In genomic region chr1:68051475-68051874, GRCh38 we compare ENCODE assay signal across 8 cellular contexts. TPM values are rescaled to one million over a fixed set of nuclear protein-coding genes. Genes with fewer than 3 reads are reported as not detected.
DNase-seq lines count a peak whose midpoint lies in the region; ATAC-seq and TF ChIP-seq lines count a peak whose summit lies in the region.

No MANE protein-coding gene starts in this region.

- H3K9me3 Mint-ChIP-seq in neural progenitor cell, result peaks cover 2% of the 10 kb centered on the region

- H3K4me2 ChIP-seq in neural progenitor cell, result peak overlapping the region; percentile 72

- no peak overlapping the region for H3K27ac Mint-ChIP-seq in neural progenitor cell

- H3K9me3 ChIP-seq in RWPE2 (ENCODE audit: severe bottlenecking) (no peaks in the 10 kb centered on the region), neural progenitor cell (ENCODE audit: low read depth) (peaks cover 3% of the 10 kb centered on the region)

- H2AFZ ChIP-seq in neural progenitor cell (replicated peaks), result no peak overlapping the region

- H3K9ac ChIP-seq in neural progenitor cell, result no peak overlapping the region

- no peaks in the 10 kb centered on the region for H3K36me3 ChIP-seq in RWPE2 (ENCODE audit: low read depth)
- no peaks in the 10 kb centered on the region for H3K36me3 ChIP-seq in neural progenitor cell

- H3K27ac ChIP-seq in RWPE2 (ENCODE audit: poor library complexity, severe bottlenecking) (no peak overlapping the region), foreskin keratinocyte (no peak overlapping the region), neural progenitor cell (no peak overlapping the region)

- H3K4me3 Mint-ChIP-seq in neural progenitor cell, result peak overlapping the region; percentile 81

- TF ChIP-seq CTCF in AG09319 (IDR thresholded peaks at IDR 0.05; ENCODE audit: low read depth, low read length), result peak; percentile 67
- peak; percentile 24 for TF ChIP-seq CTCF in RWPE2 (IDR thresholded peaks at IDR 0.05; ENCODE audit: poor library complexity, severe bottlenecking)
- peak; percentile 73 for TF ChIP-seq CTCF in foreskin keratinocyte (conservative IDR thresholded peaks at IDR 0.05)
- TF ChIP-seq CTCF in neural progenitor cell (IDR thresholded peaks at IDR 0.05), result peak; percentile 48
- TF ChIP-seq CTCF in GM10266 (IDR thresholded peaks at IDR 0.05; ENCODE audit: control insufficient read depth, insufficient read depth, low read depth, missing control alignments), result no peak

- no peaks in the 10 kb centered on the region for H3F3A ChIP-seq in neural progenitor cell (ENCODE audit: low read depth)

- peak; percentile 74 for ATAC-seq in RWPE2 (ENCODE audit: low read depth)
- peak; percentile 85 for ATAC-seq in foreskin keratinocyte
- no peak for ATAC-seq in HG03521 (IDR thresholded peaks at IDR 0.05; ENCODE audit: unreplicated experiment)
- ATAC-seq in HG02840 (IDR thresholded peaks at IDR 0.05; ENCODE audit: low FRiP score, unreplicated experiment), result no peak

- peak; percentile 42 for DNase-seq in AG09319 (ENCODE audit: extremely low read depth, low read depth)
- DNase-seq in RWPE2 (ENCODE audit: low spot score), result no peak
- peak; percentile 48 to 58 for DNase-seq in foreskin keratinocyte
- peak; percentile 83 for DNase-seq in neural progenitor cell (ENCODE audit: low spot score)
- DNase-seq in NOMO-1 (lab: John Stamatoyannopoulos, UW; ENCODE audit: unreplicated experiment in 2 of 2), result no peak
- no peak for DNase-seq in GM10266 (ENCODE audit: extremely low spot score)

- H3K36me3 Mint-ChIP-seq in neural progenitor cell, result no peaks in the 10 kb centered on the region

- H3K27me3 ChIP-seq in RWPE2 (ENCODE audit: insufficient read depth, poor library complexity, severe bottlenecking) (peaks cover 16% of the 10 kb centered on the region), foreskin keratinocyte (peaks cover 8% of the 10 kb centered on the region), neural progenitor cell (peaks cover 41% of the 10 kb centered on the region)

- no peaks in the 10 kb centered on the region for H4K20me1 ChIP-seq in neural progenitor cell (ENCODE audit: low read depth)

- H3K79me2 ChIP-seq in neural progenitor cell (ENCODE audit: low read depth), result no peaks in the 10 kb centered on the region

- H3K4me1 Mint-ChIP-seq in neural progenitor cell, result peaks cover 6% of the 10 kb centered on the region

- no peaks in the 10 kb centered on the region for H3K4me1 ChIP-seq in RWPE2 (ENCODE audit: insufficient read depth, poor library complexity, severe bottlenecking)
- H3K4me1 ChIP-seq in foreskin keratinocyte, result no peaks in the 10 kb centered on the region
- H3K4me1 ChIP-seq in neural progenitor cell, result peaks cover 9% of the 10 kb centered on the region

- peaks cover 11% of the 10 kb centered on the region for H3K27me3 Mint-ChIP-seq in neural progenitor cell (ENCODE audit: insufficient read depth, low read depth)

- H3K4me3 ChIP-seq in RWPE2 (ENCODE audit: severe bottlenecking) (no peak overlapping the region), neural progenitor cell (peak overlapping the region; percentile 33)

RNA-seq across cellular contexts. Expression of gene DIRAS3, which starts 1.0 kb away (rescaled TPM):
- 0.11 and 0.24 TPM in 2 replicates for total RNA-seq in foreskin keratinocyte
- polyA plus RNA-seq in foreskin keratinocyte, result 0.16 and 0.22 TPM in 2 replicates
- 0.12 and 1.3 TPM in 2 replicates for total RNA-seq in neural progenitor cell (ENCODE audit: low replicate concordance)

Comparison
In these comparisons a context has a peak if more than half of its experiments do, and no peak if none do; other contexts are left out.
1. DNase-seq: peak in AG09319 (single experiment), foreskin keratinocyte (2 of 2) and neural progenitor cell (single experiment); none in RWPE2 (single experiment), NOMO-1 (0 of 2) and GM10266 (single experiment).
2. ATAC-seq: peak in RWPE2 (single experiment) and foreskin keratinocyte (single experiment); none in HG03521 (single experiment) and HG02840 (single experiment).